15 cellular contexts compared by ENCODE assay signal in the genomic region with DNA sequence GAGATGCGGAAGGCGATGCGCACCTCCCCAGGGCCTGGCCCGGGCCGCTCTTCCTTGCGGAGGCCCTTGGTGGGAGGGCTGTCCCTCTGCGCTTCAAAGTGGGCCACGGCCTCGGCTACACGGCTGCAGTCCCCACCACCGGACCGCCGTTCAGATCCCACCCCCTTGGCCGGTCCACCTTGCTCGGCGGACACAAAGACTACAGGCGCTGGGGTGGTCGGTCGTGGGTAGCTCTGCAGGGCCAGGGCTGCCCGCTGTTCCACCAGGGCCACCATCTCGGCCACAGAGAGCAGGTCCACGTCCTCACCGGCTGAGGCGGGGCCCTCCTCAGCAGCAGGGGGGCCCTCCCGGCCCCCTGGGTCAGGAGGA. TPM values are rescaled to one million over a fixed set of nuclear protein-coding genes. Genes with fewer than 3 reads are reported as not detected.
DNase-seq lines count a peak whose midpoint lies in the region; ATAC-seq and TF ChIP-seq lines count a peak whose summit lies in the region.
"Had no signal": no experiment of that assay in that cellular context is flagged by ENCODE, and none has a peak within 500 bp of the region (broad histone marks: within the 10 kb centered on the region; RNA-seq: fewer than 3 reads in every experiment).

No MANE protein-coding gene starts in this region.

- no peaks in the 10 kb centered on the region for H3K9me3 ChIP-seq in right cardiac atrium (ENCODE audit: control insufficient read depth, low read length)
- H3K9me3 ChIP-seq in heart right ventricle = no peaks in the 10 kb centered on the region
- H3K9me3 ChIP-seq in mesenchymal stem cell (ENCODE audit: control insufficient read depth, low read length) = no peaks in the 10 kb centered on the region
- H3K9me3 ChIP-seq: BLaER1 treated with 17β-estradiol and CSF1 and Interleukin-3, amounts not matched to agents 10 nM and 100 nM; HAP-1 had no signal

- intact Hi-C loops in right cardiac atrium (cut with DNase I) = loop anchor here in 1 of 4 donors (10.0 kb wide), 1 partner anchor 52 kb away; a partner anchor contains a TSS
- intact Hi-C loops in heart right ventricle (cut with DNase I) = no loop called here

- DNase-seq in right cardiac atrium = no peak
- DNase-seq in heart right ventricle = no peak
- DNase-seq in RWPE1 (ENCODE audit: low spot score) = no peak
- DNase-seq in mesenchymal stem cell = no peak
- no peak for DNase-seq in activated naive CD8-positive, alpha-beta T cell treated with anti-CD3 and anti-CD28 coated beads, Interleukin-2, amount 50 U/mL, for 24 hours
- DNase-seq: ACHN; Calu3; CD4-positive, CD25-positive, alpha-beta regulatory T cell; DMS 273 treated with DMSO at 0.1 percent for 48 hours; HFFc6 had no signal

- H3K27me3 ChIP-seq in right cardiac atrium (ENCODE audit: control insufficient read depth, insufficient read depth) (no peaks in the 10 kb centered on the region), heart right ventricle (no peaks in the 10 kb centered on the region), mesenchymal stem cell (ENCODE audit: control insufficient read depth in 1 of 2, insufficient read depth in 1 of 2, low read length in 2 of 2) (no peaks in the 10 kb centered on the region)
- H3K27me3 ChIP-seq: BLaER1 treated with 17β-estradiol and CSF1 and Interleukin-3, amounts not matched to agents 10 nM and 100 nM had no signal

- no peak overlapping the region for H2AFZ ChIP-seq in mesenchymal stem cell (ENCODE audit: low read depth, low read length)

- H3K27ac Mint-ChIP-seq in activated naive CD8-positive, alpha-beta T cell treated with anti-CD3 and anti-CD28 coated beads, Interleukin-2, amount 50 U/mL, for 24 hours = no peak overlapping the region
- H3K27ac Mint-ChIP-seq: HFFc6 had no signal

- no peak overlapping the region for H3K23ac ChIP-seq in mesenchymal stem cell (ENCODE audit: low read length in 2 of 2)

- H3K4me1 Mint-ChIP-seq in activated naive CD8-positive, alpha-beta T cell treated with anti-CD3 and anti-CD28 coated beads, Interleukin-2, amount 50 U/mL, for 24 hours = peaks cover 27% of the 10 kb centered on the region

- POLR2A ChIA-PET in RWPE1 (lab: Yijun Ruan, JAX; ENCODE audit: low non-redundant PET) = no interaction called here

- no peak for TF ChIP-seq CTCF in heart right ventricle (IDR thresholded peaks at IDR 0.05)
- TF ChIP-seq CTCF in RWPE1 (conservative IDR thresholded peaks at IDR 0.05; ENCODE audit: low read depth) = no peak

- CTCF ChIA-PET in RWPE1 (lab: Yijun Ruan, JAX) = no interaction called here

- H2BK5ac ChIP-seq in mesenchymal stem cell (ENCODE audit: low read depth, low read length, poor library complexity, severe bottlenecking) = no peak overlapping the region

- no peak overlapping the region for H2BK12ac ChIP-seq in mesenchymal stem cell (ENCODE audit: low read length in 2 of 2)

- H3K79me1 ChIP-seq in mesenchymal stem cell (replicated peaks; ENCODE audit: low read length, poor library complexity, severe bottlenecking) = peaks cover 28% of the 10 kb centered on the region

- no peaks in the 10 kb centered on the region for H3K9me3 Mint-ChIP-seq in activated naive CD8-positive, alpha-beta T cell treated with anti-CD3 and anti-CD28 coated beads, Interleukin-2, amount 50 U/mL, for 24 hours
- H3K9me3 Mint-ChIP-seq: CD4-positive, CD25-positive, alpha-beta regulatory T cell; HFFc6 had no signal

- H4K91ac ChIP-seq in mesenchymal stem cell (ENCODE audit: low read length) = no peak overlapping the region

- H3K4me2 ChIP-seq in mesenchymal stem cell (ENCODE audit: low read length, poor library complexity, severe bottlenecking) = no peak overlapping the region
- H3K4me2 ChIP-seq: BLaER1 treated with 17β-estradiol and CSF1 and Interleukin-3, amounts not matched to agents 10 nM and 100 nM had no signal

- no peak overlapping the region for H3K9ac ChIP-seq in mesenchymal stem cell (ENCODE audit: low read length)
- H3K9ac ChIP-seq: BLaER1 treated with 17β-estradiol and CSF1 and Interleukin-3, amounts not matched to agents 10 nM and 100 nM had no signal

- H3K27me3 Mint-ChIP-seq in activated naive CD8-positive, alpha-beta T cell treated with anti-CD3 and anti-CD28 coated beads, Interleukin-2, amount 50 U/mL, for 24 hours = no peaks in the 10 kb centered on the region

- H3K4me3 Mint-ChIP-seq in activated naive CD8-positive, alpha-beta T cell treated with anti-CD3 and anti-CD28 coated beads, Interleukin-2, amount 50 U/mL, for 24 hours = no peak overlapping the region
- H3K4me3 Mint-ChIP-seq: CD4-positive, CD25-positive, alpha-beta regulatory T cell; HFFc6 had no signal

- no peak overlapping the region for H2AK5ac ChIP-seq in mesenchymal stem cell (ENCODE audit: low read length, severe bottlenecking)

- no peak overlapping the region for H3K4ac ChIP-seq in mesenchymal stem cell (ENCODE audit: low read depth in 1 of 2, low read length in 2 of 2)

- H4K8ac ChIP-seq in mesenchymal stem cell (ENCODE audit: low read length) = peak overlapping the region; percentile 29

- H3K18ac ChIP-seq in mesenchymal stem cell (ENCODE audit: low read depth in 1 of 2, low read length in 2 of 2) = no peak overlapping the region

- H3K27ac ChIP-seq in right cardiac atrium (ENCODE audit: low read length) (peak overlapping the region; percentile 14), heart right ventricle (no peak overlapping the region), RWPE1 (peak overlapping the region; percentile 20; the same call in 1 of the 2 replicates), mesenchymal stem cell (ENCODE audit: low read length, poor library complexity, severe bottlenecking) (no peak overlapping the region)
- H3K27ac ChIP-seq: BLaER1 treated with 17β-estradiol and CSF1 and Interleukin-3, amounts not matched to agents 10 nM and 100 nM had no signal

- peaks cover 16% of the 10 kb centered on the region for H3K36me3 Mint-ChIP-seq in activated naive CD8-positive, alpha-beta T cell treated with anti-CD3 and anti-CD28 coated beads, Interleukin-2, amount 50 U/mL, for 24 hours (ENCODE audit: low read depth)

- no peak for ATAC-seq in right cardiac atrium
- ATAC-seq in heart right ventricle = no peak
- no peak for ATAC-seq in HG03196 (IDR thresholded peaks at IDR 0.05; ENCODE audit: unreplicated experiment)
- no peak for ATAC-seq in activated naive CD8-positive, alpha-beta T cell treated with anti-CD3 and anti-CD28 coated beads, Interleukin-2, amount 50 U/mL, for 24 hours

- H2BK15ac ChIP-seq in mesenchymal stem cell (ENCODE audit: low read depth, poor library complexity, severe bottlenecking) = no peak overlapping the region

- H3K4me3 ChIP-seq in right cardiac atrium (ENCODE audit: low read length) (no peak overlapping the region), heart right ventricle (no peak overlapping the region), mesenchymal stem cell (ENCODE audit: insufficient read depth in 1 of 2, low read depth in 1 of 2, low read length in 2 of 2) (no peak overlapping the region)
- H3K4me3 ChIP-seq: BLaER1 treated with 17β-estradiol and CSF1 and Interleukin-3, amounts not matched to agents 10 nM and 100 nM; HAP-1 had no signal

- H2BK120ac ChIP-seq in mesenchymal stem cell (ENCODE audit: low read depth, low read length) = no peak overlapping the region

- WGBS in right cardiac atrium = 92% methylated on average over 25 of the region's 25 CpGs
- 93 to 97% methylated on average over 25 of the region's 25 CpGs for WGBS in heart right ventricle, 2 donors
- WGBS in mesenchymal stem cell = 95% methylated on average over 25 of the region's 25 CpGs

- H3K4me1 ChIP-seq in right cardiac atrium (ENCODE audit: control insufficient read depth, insufficient read depth, low read length) = no peaks in the 10 kb centered on the region
- H3K4me1 ChIP-seq in heart right ventricle = peaks cover 0 to 13% (median 11%) of the 10 kb centered on the region in 9 donors
- peaks cover 3% of the 10 kb centered on the region for H3K4me1 ChIP-seq in mesenchymal stem cell (ENCODE audit: control insufficient read depth, insufficient read depth, low read depth, low read length)

- H3K36me3 ChIP-seq in heart right ventricle = peaks cover 0 to 36% (median 15%) of the 10 kb centered on the region in 9 donors
- peaks cover 26 to 33% of the 10 kb centered on the region in 2 experiments for H3K36me3 ChIP-seq in mesenchymal stem cell (ENCODE audit: control insufficient read depth in 1 of 2, insufficient read depth in 2 of 2, low read depth in 1 of 2, low read length in 2 of 2)

- no peak overlapping the region for H3K14ac ChIP-seq in mesenchymal stem cell (ENCODE audit: low read length in 2 of 2)

RNA-seq across cellular contexts. Expression of a gene that starts 18.0 kb away (rescaled TPM):
- total RNA-seq in right cardiac atrium (10 to 100 TPM; 11.4 to 13.2 (median 12.6) TPM), heart right ventricle (10 to 100 TPM in 2 of 10 donors, 1 to 10 TPM in 8; 5.2 to 13.5 (median 9.1) TPM)
- polyA plus RNA-seq in right cardiac atrium (9.4 TPM), heart right ventricle (10 to 100 TPM in 1 of 2 donors, 1 to 10 TPM in 1; 5.3 to 11.4 TPM)
- 5.3 TPM for polyA plus RNA-seq in mesenchymal stem cell (2013, experiment 1 of 2)
- polyA plus RNA-seq in mesenchymal stem cell (2013, experiment 2 of 2) = 5.1 TPM

RNA-seq across cellular contexts. Expression of a gene that starts 20.2 kb away (rescaled TPM):
- total RNA-seq in right cardiac atrium (1 to 10 TPM; 2.5 to 3.3 (median 3.1) TPM), heart right ventricle (1 to 10 TPM; 1.8 to 3.5 (median 2.4) TPM)
- polyA plus RNA-seq in right cardiac atrium (2.7 TPM), heart right ventricle (1 to 10 TPM; 4.1 to 4.5 TPM)
- polyA plus RNA-seq in mesenchymal stem cell (2013, experiment 1 of 2) = 12.2 TPM
- polyA plus RNA-seq in mesenchymal stem cell (2013, experiment 2 of 2) = 11.9 TPM

RNA-seq across cellular contexts. Expression of a gene that starts 20.6 kb away (rescaled TPM):
- total RNA-seq in right cardiac atrium (under 1 TPM; 0.15 to 0.76 (median 0.30) TPM), heart right ventricle (not detected)
- polyA plus RNA-seq in right cardiac atrium (0.41 TPM), heart right ventricle (not detected)
- polyA plus RNA-seq in mesenchymal stem cell (2013, experiment 1 of 2) = not detected
- not detected for polyA plus RNA-seq in mesenchymal stem cell (2013, experiment 2 of 2)
- total RNA-seq: A172; Calu3; CD4-positive, CD25-positive, alpha-beta regulatory T cell; Daoy; HFFc6 had no signal
- polyA plus RNA-seq: CD4-positive, CD25-positive, alpha-beta regulatory T cell had no signal

RNA-seq across cellular contexts. Expression of a gene that starts 20.9 kb away (rescaled TPM):
- total RNA-seq in right cardiac atrium (100 to 1,000 TPM; 246 to 297 (median 285) TPM), heart right ventricle (100 to 1,000 TPM; 216 to 268 (median 240) TPM)
- polyA plus RNA-seq in right cardiac atrium (281 TPM), heart right ventricle (100 to 1,000 TPM; 316 to 464 TPM)
- polyA plus RNA-seq in mesenchymal stem cell (2013, experiment 1 of 2) = 1,303 TPM
- 1,356 TPM for polyA plus RNA-seq in mesenchymal stem cell (2013, experiment 2 of 2)

RNA-seq across cellular contexts. Expression of a gene that starts 44.7 kb away (rescaled TPM):
- total RNA-seq in right cardiac atrium (10 to 100 TPM in 3 of 4 donors, 1 to 10 TPM in 1; 8.5 to 16.7 (median 12.5) TPM), heart right ventricle (1 to 10 TPM; 2.4 to 7.8 (median 4.4) TPM)
- polyA plus RNA-seq in right cardiac atrium (8.7 TPM), heart right ventricle (10 to 100 TPM in 1 of 2 donors, 1 to 10 TPM in 1; 2.4 to 16.6 TPM)
- 6.2 TPM for polyA plus RNA-seq in mesenchymal stem cell (2013, experiment 1 of 2)
- polyA plus RNA-seq in mesenchymal stem cell (2013, experiment 2 of 2) = 5.2 TPM
- total RNA-seq: Daoy had no signal

Comparison
In these comparisons a context has a peak if more than half of its experiments do, and no peak if none do; other contexts are left out.
1. H3K27ac ChIP-seq: peak in right cardiac atrium (single experiment) and RWPE1 (single experiment); none in heart right ventricle (0 of 10) and mesenchymal stem cell (single experiment).